ENCODE assay signal across 1 cellular context in the genomic region with DNA sequence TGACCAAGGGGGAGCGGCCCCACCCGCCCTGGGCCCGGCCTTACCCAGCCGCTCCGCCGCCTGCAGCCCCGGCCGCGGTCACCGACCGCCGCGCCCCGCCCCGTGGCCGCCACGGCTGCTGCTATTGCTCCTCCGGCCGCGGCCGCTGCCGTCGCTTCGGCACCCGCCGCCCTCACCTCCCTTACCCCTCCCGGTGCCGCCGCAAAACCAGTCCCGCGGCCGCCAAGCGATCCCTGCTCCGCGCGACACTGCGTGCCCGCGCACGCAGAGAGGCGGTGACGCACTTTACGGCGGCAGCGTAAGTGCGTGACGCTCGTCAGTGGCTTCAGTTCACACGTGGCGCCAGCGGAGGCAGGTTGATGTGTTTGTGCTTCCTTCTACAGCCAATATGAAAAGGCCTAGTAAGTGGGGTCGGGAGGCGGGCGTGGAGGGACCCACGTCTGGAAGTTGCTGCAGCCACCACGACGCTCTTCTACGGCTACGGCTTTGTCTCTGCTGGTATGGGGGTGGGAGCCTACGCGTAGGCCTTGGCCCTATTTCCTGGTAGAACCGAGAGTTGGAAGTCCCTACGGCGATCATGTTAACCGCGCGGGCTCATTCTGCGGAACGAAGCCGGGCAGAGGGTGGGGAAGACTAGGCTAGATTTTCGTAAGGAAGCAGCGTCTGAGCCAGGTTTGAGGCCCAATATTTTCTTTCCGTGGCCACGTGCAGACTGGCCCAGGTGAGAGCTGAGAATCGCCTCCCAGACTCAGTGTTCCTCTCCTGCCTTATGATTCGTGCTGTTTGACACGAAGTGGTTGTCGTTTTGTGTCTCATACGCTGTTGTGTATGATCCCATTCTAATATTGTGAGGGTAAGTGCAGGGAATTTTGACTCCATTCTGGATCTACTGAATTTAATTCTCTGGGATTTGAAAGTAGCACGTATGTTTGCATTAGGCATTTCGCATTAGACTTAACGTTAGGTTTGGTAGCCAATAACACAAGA.
TF ChIP-seq lines count a peak whose summit lies in the region.

A gene with protein sequence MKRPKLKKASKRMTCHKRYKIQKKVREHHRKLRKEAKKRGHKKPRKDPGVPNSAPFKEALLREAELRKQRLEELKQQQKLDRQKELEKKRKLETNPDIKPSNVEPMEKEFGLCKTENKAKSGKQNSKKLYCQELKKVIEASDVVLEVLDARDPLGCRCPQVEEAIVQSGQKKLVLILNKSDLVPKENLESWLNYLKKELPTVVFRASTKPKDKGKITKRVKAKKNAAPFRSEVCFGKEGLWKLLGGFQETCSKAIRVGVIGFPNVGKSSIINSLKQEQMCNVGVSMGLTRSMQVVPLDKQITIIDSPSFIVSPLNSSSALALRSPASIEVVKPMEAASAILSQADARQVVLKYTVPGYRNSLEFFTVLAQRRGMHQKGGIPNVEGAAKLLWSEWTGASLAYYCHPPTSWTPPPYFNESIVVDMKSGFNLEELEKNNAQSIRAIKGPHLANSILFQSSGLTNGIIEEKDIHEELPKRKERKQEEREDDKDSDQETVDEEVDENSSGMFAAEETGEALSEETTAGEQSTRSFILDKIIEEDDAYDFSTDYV (plus strand): TSS at position 328 of the 987 bp plus-strand sequence. CDS start 61 bp downstream, at position 389.
TSS of gene PBRM1 (minus strand) at position 209 of the 987 bp plus-strand sequence.

TF ChIP-seq in GM12878, 131 proteins besides CTCF, POLR2A, EP300 and RAD21 (continued from another document):
- TF ChIP-seq, protein P1, sequence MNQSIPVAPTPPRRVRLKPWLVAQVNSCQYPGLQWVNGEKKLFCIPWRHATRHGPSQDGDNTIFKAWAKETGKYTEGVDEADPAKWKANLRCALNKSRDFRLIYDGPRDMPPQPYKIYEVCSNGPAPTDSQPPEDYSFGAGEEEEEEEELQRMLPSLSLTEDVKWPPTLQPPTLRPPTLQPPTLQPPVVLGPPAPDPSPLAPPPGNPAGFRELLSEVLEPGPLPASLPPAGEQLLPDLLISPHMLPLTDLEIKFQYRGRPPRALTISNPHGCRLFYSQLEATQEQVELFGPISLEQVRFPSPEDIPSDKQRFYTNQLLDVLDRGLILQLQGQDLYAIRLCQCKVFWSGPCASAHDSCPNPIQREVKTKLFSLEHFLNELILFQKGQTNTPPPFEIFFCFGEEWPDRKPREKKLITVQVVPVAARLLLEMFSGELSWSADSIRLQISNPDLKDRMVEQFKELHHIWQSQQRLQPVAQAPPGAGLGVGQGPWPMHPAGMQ (IDR thresholded peaks at IDR 0.05; ENCODE audit: borderline replicate concordance) = no peak
- TF ChIP-seq FOXK2 (IDR thresholded peaks at IDR 0.05) = no peak
